ENCODE assay signal across 13 cellular contexts in the genomic region with DNA sequence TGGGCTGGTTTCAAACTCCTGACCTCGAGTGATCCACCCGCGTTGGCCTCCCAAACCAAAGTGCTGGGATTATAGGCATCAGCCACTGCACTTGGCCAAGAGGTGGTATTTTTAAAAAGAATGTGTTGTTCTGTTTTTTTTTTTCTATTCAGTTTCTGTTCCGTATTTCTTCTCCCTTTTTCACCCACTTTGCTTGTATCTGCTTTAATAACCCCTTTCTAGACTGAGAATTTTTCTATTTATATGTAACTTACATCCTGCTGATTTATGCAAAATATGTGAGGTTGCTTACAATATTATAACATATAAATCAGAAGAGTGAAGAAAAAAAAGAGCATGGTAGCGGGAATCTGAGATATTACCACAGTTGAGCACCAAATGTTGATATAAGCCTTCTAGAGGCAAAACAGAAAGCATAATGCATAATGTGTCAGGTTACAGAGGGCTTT. TPM values are rescaled to one million over a fixed set of nuclear protein-coding genes. Genes with fewer than 3 reads are reported as not detected.
DNase-seq lines count a peak whose midpoint lies in the region; ATAC-seq and TF ChIP-seq lines count a peak whose summit lies in the region.
"Had no signal": no experiment of that assay in that cellular context is flagged by ENCODE, and none has a peak within 500 bp of the region (broad histone marks: within the 10 kb centered on the region; RNA-seq: fewer than 3 reads in every experiment).

No MANE protein-coding gene starts in this region.

- no peak for TF ChIP-seq CTCF in OCI-LY3 (IDR thresholded peaks at IDR 0.05; ENCODE audit: low read depth, low read length)

- H3K27me3 ChIP-seq in OCI-LY3 (ENCODE audit: low read depth, low read length): no peaks in the 10 kb centered on the region
- peaks cover 3% of the 10 kb centered on the region for H3K27me3 ChIP-seq in MG63
- H3K27me3 ChIP-seq: Peyer's patch had no signal

- no peaks in the 10 kb centered on the region for H3K79me2 ChIP-seq in OCI-LY3 (ENCODE audit: low read length)

- no peak overlapping the region for H3K9ac ChIP-seq in OCI-LY3 (ENCODE audit: low read length)

- no peak for DNase-seq in NCI-H2029 treated with DMSO at 0.1 percent for 48 hours (lab: John Stamatoyannopoulos, UW)
- no peak for DNase-seq in stimulated activated CD4-positive, alpha-beta T cell treated with anti-CD3 and anti-CD28 coated beads, Interleukin-4, amount 100 ng/mL, for 4 hours
- DNase-seq in OCI-M1 (lab: John Stamatoyannopoulos, UW): no peak
- no peak for DNase-seq in MG63
- DNase-seq: activated CD4-positive, alpha-beta memory T cell treated with anti-CD3 and anti-CD28 coated beads, Interleukin-2, amount 10 ng/mL, durations not matched to agents 7 days and 5 days; CD8-positive, alpha-beta memory T cell; retina had no signal

- no peaks in the 10 kb centered on the region for H3K36me3 ChIP-seq in OCI-LY3 (replicated peaks; ENCODE audit: low read depth, low read length)
- H3K36me3 ChIP-seq in MG63: no peaks in the 10 kb centered on the region
- H3K36me3 ChIP-seq: Peyer's patch had no signal

- H3K9me3 ChIP-seq in OCI-LY3 (ENCODE audit: insufficient read depth, low read length) (no peaks in the 10 kb centered on the region), MG63 (no peaks in the 10 kb centered on the region)
- H3K9me3 ChIP-seq: Peyer's patch had no signal

- H4K20me1 ChIP-seq in OCI-LY3 (ENCODE audit: insufficient read depth, low read length): no peaks in the 10 kb centered on the region

- H3K4me1 ChIP-seq in OCI-LY3 (ENCODE audit: low read length): peaks cover 25% of the 10 kb centered on the region
- H3K4me1 ChIP-seq: Peyer's patch had no signal

- TF ChIP-seq POLR2A in GM18505 (IDR thresholded peaks at IDR 0.05; ENCODE audit: borderline replicate concordance, extremely low read depth, insufficient read depth, insufficient read length): no peak

- peak overlapping the region; percentile 61 for H3K4me2 ChIP-seq in OCI-LY3 (ENCODE audit: low read length)

- no peak overlapping the region; the same call in 1 of the 2 replicates for H2AFZ ChIP-seq in OCI-LY3 (ENCODE audit: low read depth, low read length)

- no peak overlapping the region; the same call in 1 of the 2 replicates for H3K27ac ChIP-seq in OCI-LY3 (ENCODE audit: low read length)

- H3K4me3 ChIP-seq in OCI-LY3 (ENCODE audit: low read length): peak overlapping the region; percentile 22; the same call in 1 of the 2 replicates
- no peak overlapping the region for H3K4me3 ChIP-seq in MG63
- H3K4me3 ChIP-seq: Peyer's patch had no signal

- ATAC-seq in GM18505 (IDR thresholded peaks at IDR 0.05; ENCODE audit: unreplicated experiment) (peak; percentile 61), GM21447 (IDR thresholded peaks at IDR 0.05; ENCODE audit: unreplicated experiment) (peak; percentile 75), HG03097 (IDR thresholded peaks at IDR 0.05; ENCODE audit: low FRiP score, unreplicated experiment) (peak; percentile 71)

RNA-seq across cellular contexts. Expression of a gene that starts 17.2 kb away (rescaled TPM):
- 1.6 TPM in 1 of 2 replicates, not detected in the other for total RNA-seq in MG63 (2014; rRNA removed; shearing (Covaris generic); ENCODE audit: low replicate concordance)
- total RNA-seq: CD8-positive, alpha-beta memory T cell; fibroblast of lung had no signal
